Comparison of ENCODE assay signal across 12 cellular contexts in genomic region chr17:34499576-34499975, GRCh38.
DNase-seq lines count a peak whose midpoint lies in the region; ATAC-seq, FAIRE-seq and TF ChIP-seq lines count a peak whose summit lies in the region.
"Had no signal": no experiment of that assay in that cellular context is flagged by ENCODE, and none has a peak within 500 bp of the region (broad histone marks: within the 10 kb centered on the region; RNA-seq: fewer than 3 reads in every experiment).

No MANE protein-coding gene starts in this region.

- ATAC-seq in GM12878 (no peak), left lobe of liver (peak; percentile 60), HG03520 (IDR thresholded peaks at IDR 0.05; ENCODE audit: unreplicated experiment) (no peak), GM18870 (IDR thresholded peaks at IDR 0.05; ENCODE audit: unreplicated experiment) (no peak), sciatic nerve (no peak)

- no peak for FAIRE-seq in GM12878 (lab: Jason Lieb, UNC)

- TF ChIP-seq EP300 in GM12878 (IDR thresholded peaks at IDR 0.05; ENCODE audit: borderline replicate concordance in 1 of 2, control insufficient read depth in 1 of 2, low read depth in 2 of 2, low read length in 2 of 2) = no peak

- no peak overlapping the region for H3K27ac Mint-ChIP-seq in chondrocyte (ENCODE audit: unreplicated experiment)

- no peaks in the 10 kb centered on the region for H3K9me2 ChIP-seq in Karpas-422 (replicated peaks; ENCODE audit: insufficient read depth, low read length)

- POLR2A ChIA-PET in GM12878 (lab: Charles Lee) = no interaction called here

- DNase-seq in ELR (ENCODE audit: low read depth) (peak; percentile 21), Karpas-422 (peak; percentile 71), GM12878 (ENCODE audit: low read depth, low spot score) (no peak), left lobe of liver (ENCODE audit: low spot score) (no peak), chondrocyte (ENCODE audit: low spot score) (no peak), sciatic nerve (ENCODE audit: low spot score) (no peak)
- DNase-seq: effector CD4-positive, alpha-beta T cell; NCI-H748 treated with DMSO at 0.1 percent for 48 hours; stimulated activated CD4-positive, alpha-beta T cell treated with anti-CD3 and anti-CD28 coated beads, Interleukin-2, amount 100 ng/mL, for 24 hours; transverse colon had no signal

- H3K9ac ChIP-seq in Karpas-422 (ENCODE audit: low read length) (no peak overlapping the region), GM12878 (ENCODE audit: control insufficient read depth, insufficient read depth, low read length) (no peak overlapping the region)

- SMC1A ChIA-PET in GM12878 (lab: Charles Lee; ENCODE audit: uncharacterized antibody, unreplicated experiment) = no interaction called here

- peaks cover 11% of the 10 kb centered on the region for H3K27me3 Mint-ChIP-seq in chondrocyte (ENCODE audit: low read depth)

- H3K4me1 Mint-ChIP-seq in chondrocyte (ENCODE audit: low read depth) = no peaks in the 10 kb centered on the region

- CTCF ChIA-PET in GM12878 (lab: Yijun Ruan, JAX) = interaction anchor here (1.1 kb wide), 1 partner anchor 11 kb away, joined by 3 read pairs; no protein-coding TSS in a partner anchor

- TF ChIP-seq RAD21 in GM12878 (IDR thresholded peaks at IDR 0.05; ENCODE audit: insufficient read depth, low read depth, low read length) = no peak

- H3K79me2 ChIP-seq in Karpas-422 (ENCODE audit: low read length) (no peaks in the 10 kb centered on the region), GM12878 (ENCODE audit: control insufficient read depth, insufficient read depth, low read length) (no peaks in the 10 kb centered on the region)

- H3K4me1 ChIP-seq in Karpas-422 (ENCODE audit: low read length) (no peaks in the 10 kb centered on the region), GM12878 (ENCODE audit: control insufficient read depth, insufficient read depth, low read length) (peaks cover 7% of the 10 kb centered on the region)
- H3K4me1 ChIP-seq: transverse colon had no signal

- H3K27me3 ChIP-seq in Karpas-422 (ENCODE audit: low read length) (no peaks in the 10 kb centered on the region), GM12878 (replicated peaks in 1 of 2; ENCODE audit: control insufficient read depth in 2 of 2, insufficient read depth in 2 of 2, low read length in 1 of 2) (no peaks in the 10 kb centered on the region)
- H3K27me3 ChIP-seq: transverse colon had no signal

- H3K4me3 Mint-ChIP-seq in chondrocyte (ENCODE audit: unreplicated experiment) = no peak overlapping the region

- 0% methylated on average over 1 of the region's 1 CpG for WGBS in GM12878 (ENCODE audit: insufficient coverage, insufficient replicate concordance, low lambda C conversion rate, missing lambda C conversion rate)

- H4K20me1 ChIP-seq in Karpas-422 (ENCODE audit: insufficient read depth, low read depth, low read length) (no peaks in the 10 kb centered on the region), GM12878 (ENCODE audit: control insufficient read depth, insufficient read depth) (no peaks in the 10 kb centered on the region)

- TF ChIP-seq CTCF in GM12878 (IDR thresholded peaks at IDR 0.05 in 2 of 3, conservative IDR thresholded peaks at IDR 0.05 in 1 of 3; ENCODE audit: control insufficient read depth in 2 of 3, extremely low read depth in 1 of 3, insufficient read depth in 1 of 3, low read depth in 3 of 3, low read length in 3 of 3) (no peak), chondrocyte (IDR thresholded peaks at IDR 0.05) (no peak)

- in situ Hi-C loops in GM12878 (cut with MboI) = no loop called here

- no peaks in the 10 kb centered on the region for H3K9me3 Mint-ChIP-seq in chondrocyte (ENCODE audit: low read depth)

- RAD21 ChIA-PET in GM12878 (lab: Charles Lee; ENCODE audit: unreplicated experiment) = no interaction called here

- no peak overlapping the region for H3K4me2 ChIP-seq in Karpas-422 (ENCODE audit: low read depth, low read length, poor library complexity, severe bottlenecking)
- H3K4me2 ChIP-seq in GM12878 (ENCODE audit: control insufficient read depth, insufficient read depth) = no peak overlapping the region

- H3K9me3 ChIP-seq in Karpas-422 (ENCODE audit: low read length) (no peaks in the 10 kb centered on the region), GM12878 (replicated peaks; ENCODE audit: control insufficient read depth, insufficient read depth, low read length) (no peaks in the 10 kb centered on the region)
- H3K9me3 ChIP-seq: transverse colon had no signal

- intact Hi-C loops in GM12878 (cut with micrococcal nuclease; ENCODE audit: unreplicated experiment) (no loop called here), sciatic nerve (cut with DNase I) (no loop called here)

- no peak for TF ChIP-seq POLR2A in GM12878 (IDR thresholded peaks at IDR 0.05; ENCODE audit: low read depth, low read length)

- BruUV-seq in GM12878 (replicated peaks; lab: Mats Ljungman, UMichigan) = no TSS peak

- H3K36me3 Mint-ChIP-seq in chondrocyte (ENCODE audit: low read depth) = no peaks in the 10 kb centered on the region

- H3K36me3 ChIP-seq in Karpas-422 (ENCODE audit: insufficient read depth, low read length) = no peaks in the 10 kb centered on the region
- H3K36me3 ChIP-seq in GM12878 (ENCODE audit: control insufficient read depth in 2 of 2, insufficient read depth in 2 of 2, low read length in 1 of 2) = no peaks in the 10 kb centered on the region
- H3K36me3 ChIP-seq: transverse colon had no signal

- H3K4me3 ChIP-seq in Karpas-422 (ENCODE audit: low read length) = no peak overlapping the region
- H3K4me3 ChIP-seq in GM12878 = no peak overlapping the region
- H3K4me3 ChIP-seq: transverse colon had no signal

- H3K27ac ChIP-seq in Karpas-422 (ENCODE audit: low read length) (no peak overlapping the region), GM12878 (ENCODE audit: control insufficient read depth, insufficient read depth) (no peak overlapping the region)
- H3K27ac ChIP-seq: transverse colon had no signal

- H2AFZ ChIP-seq in Karpas-422 (ENCODE audit: low read length) = no peak overlapping the region
- no peak overlapping the region for H2AFZ ChIP-seq in GM12878 (ENCODE audit: control insufficient read depth, low read depth, low read length)

TF ChIP-seq in GM12878, 131 proteins besides CTCF, POLR2A, EP300 and RAD21:
- TF ChIP-seq REST (IDR thresholded peaks at IDR 0.05; ENCODE audit: low read depth, low read length) = peak; percentile 83
- TF ChIP-seq CREM (IDR thresholded peaks at IDR 0.05; ENCODE audit: low read depth) = no peak
- TF ChIP-seq E2F4 (IDR thresholded peaks at IDR 0.05; ENCODE audit: low read depth, low read length) = no peak

Comparison
In these comparisons a context has a peak if more than half of its experiments do, and no peak if none do; other contexts are left out.
1. DNase-seq: peak in ELR (single experiment) and Karpas-422 (single experiment); none in GM12878 (single experiment), left lobe of liver (single experiment), chondrocyte (single experiment) and sciatic nerve (single experiment).